1 cellular context compared by ENCODE assay signal in the genomic region with DNA sequence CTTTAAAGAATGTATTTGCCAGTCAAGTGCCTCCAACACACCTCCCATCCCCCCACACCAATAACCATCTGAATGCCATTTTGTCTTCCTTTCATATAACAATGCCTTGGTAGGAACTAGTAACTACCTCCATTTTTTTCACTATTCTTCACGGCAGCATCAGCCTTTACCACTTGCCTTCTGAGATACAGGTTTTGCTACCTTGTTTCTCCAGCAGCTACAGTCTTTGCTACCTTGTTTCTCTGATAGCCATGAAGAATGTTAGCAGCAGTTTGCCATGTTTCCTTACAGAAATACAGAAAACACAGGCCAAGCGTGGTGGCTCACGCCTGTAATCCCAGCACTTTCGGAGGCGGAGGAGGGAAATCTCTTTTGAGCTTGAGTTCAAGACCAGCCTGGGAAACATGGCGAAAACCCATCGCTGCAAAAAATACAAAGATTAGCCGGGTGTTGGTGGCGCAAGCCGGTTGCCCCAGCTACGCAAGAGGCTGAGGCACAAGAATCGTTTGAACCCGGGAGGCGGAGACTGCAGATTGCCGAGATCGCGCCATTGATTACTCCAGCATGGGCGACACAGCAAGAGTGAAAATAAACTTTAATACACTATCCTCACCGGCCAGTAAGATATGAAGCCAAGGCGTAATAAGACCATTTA.
TF ChIP-seq lines count a peak whose summit lies in the region.

No MANE protein-coding gene starts in this region.

TF ChIP-seq in K562, 482 proteins besides CTCF, POLR2A, EP300 and RAD21 (continued from another document):
- TF ChIP-seq, protein P1, sequence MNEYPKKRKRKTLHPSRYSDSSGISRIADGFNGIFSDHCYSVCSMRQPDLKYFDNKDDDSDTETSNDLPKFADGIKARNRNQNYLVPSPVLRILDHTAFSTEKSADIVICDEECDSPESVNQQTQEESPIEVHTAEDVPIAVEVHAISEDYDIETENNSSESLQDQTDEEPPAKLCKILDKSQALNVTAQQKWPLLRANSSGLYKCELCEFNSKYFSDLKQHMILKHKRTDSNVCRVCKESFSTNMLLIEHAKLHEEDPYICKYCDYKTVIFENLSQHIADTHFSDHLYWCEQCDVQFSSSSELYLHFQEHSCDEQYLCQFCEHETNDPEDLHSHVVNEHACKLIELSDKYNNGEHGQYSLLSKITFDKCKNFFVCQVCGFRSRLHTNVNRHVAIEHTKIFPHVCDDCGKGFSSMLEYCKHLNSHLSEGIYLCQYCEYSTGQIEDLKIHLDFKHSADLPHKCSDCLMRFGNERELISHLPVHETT (CRISPR knock-in tag; conservative IDR thresholded peaks at IDR 0.05 in 1 of 2, IDR thresholded peaks at IDR 0.05 in 1 of 2), result no peak
- TF ChIP-seq GATA2 (CRISPR knock-in tag; IDR thresholded peaks at IDR 0.05), result peak; percentile 96
- no peak for TF ChIP-seq GABPB1 (CRISPR knock-in tag; IDR thresholded peaks at IDR 0.05)
- TF ChIP-seq TCF7L2 (IDR thresholded peaks at IDR 0.05; ENCODE audit: low read depth, low read length), result no peak
- TF ChIP-seq ZHX1 (conservative IDR thresholded peaks at IDR 0.05; ENCODE audit: low read length), result 0 out of 2 replicates have a peak, but pooled peaks have one; percentile 52
- TF ChIP-seq, protein P2, sequence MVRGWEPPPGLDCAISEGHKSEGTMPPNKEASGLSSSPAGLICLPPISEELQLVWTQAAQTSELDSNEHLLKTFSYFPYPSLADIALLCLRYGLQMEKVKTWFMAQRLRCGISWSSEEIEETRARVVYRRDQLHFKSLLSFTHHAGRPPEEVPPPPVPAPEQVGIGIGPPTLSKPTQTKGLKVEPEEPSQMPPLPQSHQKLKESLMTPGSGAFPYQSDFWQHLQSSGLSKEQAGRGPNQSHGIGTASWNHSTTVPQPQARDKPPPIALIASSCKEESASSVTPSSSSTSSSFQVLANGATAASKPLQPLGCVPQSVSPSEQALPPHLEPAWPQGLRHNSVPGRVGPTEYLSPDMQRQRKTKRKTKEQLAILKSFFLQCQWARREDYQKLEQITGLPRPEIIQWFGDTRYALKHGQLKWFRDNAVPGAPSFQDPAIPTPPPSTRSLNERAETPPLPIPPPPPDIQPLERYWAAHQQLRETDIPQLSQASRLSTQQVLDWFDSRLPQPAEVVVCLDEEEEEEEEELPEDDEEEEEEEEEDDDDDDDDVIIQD (CRISPR knock-in tag; IDR thresholded peaks at IDR 0.05), result no peak
- TF ChIP-seq TAF7 (tag; IDR thresholded peaks at IDR 0.05), result peak; percentile 44; the same call in 1 of the 2 replicates
- TF ChIP-seq, protein P3, sequence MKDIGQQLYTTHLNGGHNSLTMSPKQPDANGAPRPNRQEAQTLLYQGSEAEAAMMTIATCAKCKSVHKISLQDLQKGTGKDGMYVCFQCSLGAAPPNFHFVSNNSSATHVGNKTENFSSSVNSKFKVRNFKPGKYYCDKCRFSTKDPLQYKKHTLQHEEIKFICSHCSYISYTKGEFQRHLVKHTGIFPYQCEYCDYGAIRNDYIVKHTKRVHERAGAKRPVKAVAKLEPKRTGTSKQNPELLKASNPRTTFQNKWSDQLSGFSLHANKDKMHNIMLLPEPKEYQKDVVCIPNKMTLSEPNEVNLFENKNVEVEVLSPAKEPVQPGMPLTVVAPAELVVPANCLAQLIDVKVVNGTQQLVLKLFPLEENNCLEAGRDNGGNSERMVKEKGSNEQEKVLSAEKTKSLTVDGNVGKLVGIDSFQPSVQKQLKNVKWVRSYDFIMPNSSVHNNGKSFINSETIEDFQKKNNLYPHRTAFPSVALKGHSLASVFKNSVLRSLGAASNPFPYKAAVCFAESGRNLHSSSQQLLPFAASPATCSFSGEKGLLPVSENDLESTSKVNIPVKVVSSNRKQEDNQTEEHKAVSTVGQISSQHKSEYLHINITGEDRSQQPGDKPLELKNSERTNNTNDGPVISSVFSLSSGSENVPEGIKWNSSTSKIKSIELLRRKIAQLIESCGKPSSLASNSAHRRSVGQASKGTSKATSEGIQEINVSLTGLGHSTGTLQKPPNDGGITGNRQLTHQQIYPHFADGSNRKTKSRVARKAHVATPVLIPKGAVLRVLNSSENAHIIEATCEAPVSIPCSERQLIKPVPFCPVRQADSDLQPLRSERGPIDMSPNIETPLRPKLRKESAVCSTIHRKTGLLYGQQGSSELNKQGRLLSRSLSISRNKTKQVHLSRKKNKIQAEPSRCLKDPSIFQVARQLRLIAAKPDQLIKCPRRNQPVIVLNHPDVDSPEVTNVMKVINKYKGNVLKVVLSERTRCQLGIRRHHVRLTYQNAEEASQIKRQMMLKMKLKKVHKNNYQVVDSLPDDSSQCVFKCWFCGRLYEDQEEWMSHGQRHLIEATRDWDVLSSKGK (CRISPR knock-in tag; IDR thresholded peaks at IDR 0.05), result no peak
TF ChIP-seq in K562: peak in this region for 85.
